In the genomic region with DNA sequence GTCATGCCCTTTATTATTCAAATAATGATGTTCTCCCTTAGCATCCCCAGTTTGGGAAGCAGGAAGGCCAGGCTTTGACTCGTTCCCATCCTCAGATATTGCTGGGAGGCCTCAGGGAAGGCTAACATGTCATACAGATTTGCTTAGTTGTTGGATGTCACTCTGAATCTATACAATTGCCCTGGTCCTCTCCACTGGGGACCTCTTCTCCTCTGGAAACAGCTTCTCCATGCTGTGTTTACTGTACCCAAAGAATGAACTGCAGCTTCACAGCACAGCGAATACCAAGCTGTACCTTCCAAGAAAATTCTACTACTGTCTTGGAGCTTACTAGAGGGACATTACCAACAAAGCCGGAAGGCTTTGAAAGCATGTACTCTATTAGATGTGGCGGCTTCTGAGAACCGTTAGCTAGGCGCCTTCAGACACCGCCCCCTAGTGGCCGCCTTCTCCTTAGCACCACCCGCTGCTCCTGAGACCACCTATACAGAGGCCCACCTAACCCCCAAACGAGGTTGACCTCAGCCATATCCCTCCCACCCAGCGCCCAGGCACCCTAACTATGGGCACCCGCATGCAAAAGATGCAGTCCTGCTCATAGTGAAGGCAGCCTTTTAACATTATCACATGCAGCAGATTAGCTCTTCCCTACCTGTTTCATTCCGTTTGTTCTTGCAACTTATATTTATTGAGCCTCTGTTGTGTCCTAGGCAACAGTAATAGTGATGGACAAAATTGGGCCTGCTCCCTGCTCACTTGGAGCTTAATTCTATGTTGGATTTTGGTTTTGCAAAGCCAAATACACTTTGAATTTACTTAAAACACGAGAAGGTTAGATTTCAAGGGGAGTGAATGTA, we compare ENCODE assay signal across 8 cellular contexts. TPM values are rescaled to one million over a fixed set of nuclear protein-coding genes. Genes with fewer than 3 reads are reported as not detected.
DNase-seq lines count a peak whose midpoint lies in the region; ATAC-seq and TF ChIP-seq lines count a peak whose summit lies in the region.

No MANE protein-coding gene starts in this region.

- no peaks in the 10 kb centered on the region for H3K4me1 ChIP-seq in RWPE2 (ENCODE audit: insufficient read depth, poor library complexity, severe bottlenecking)
- no peaks in the 10 kb centered on the region for H3K4me1 ChIP-seq in foreskin keratinocyte

- H3K27ac ChIP-seq in RWPE2 (ENCODE audit: poor library complexity, severe bottlenecking), result no peak overlapping the region
- no peak overlapping the region for H3K27ac ChIP-seq in foreskin keratinocyte

- no peak overlapping the region for H3K4me3 ChIP-seq in RWPE2 (ENCODE audit: severe bottlenecking)

- no peaks in the 10 kb centered on the region for H3K27me3 Mint-ChIP-seq in activated T-cell treated with anti-CD3 and anti-CD28 coated beads, Interleukin-2, amount 50 U/mL, for 24 hours

- H3K36me3 Mint-ChIP-seq in activated T-cell treated with anti-CD3 and anti-CD28 coated beads, Interleukin-2, amount 50 U/mL, for 24 hours (ENCODE audit: low read depth), result peaks cover 90% of the 10 kb centered on the region

- TF ChIP-seq CTCF in RWPE2 (IDR thresholded peaks at IDR 0.05; ENCODE audit: poor library complexity, severe bottlenecking) (peak; percentile 94), foreskin keratinocyte (conservative IDR thresholded peaks at IDR 0.05) (peak; percentile 67)

- H3K27ac Mint-ChIP-seq in activated T-cell treated with anti-CD3 and anti-CD28 coated beads, Interleukin-2, amount 50 U/mL, for 24 hours, result no peak overlapping the region

- H3K4me1 Mint-ChIP-seq in activated T-cell treated with anti-CD3 and anti-CD28 coated beads, Interleukin-2, amount 50 U/mL, for 24 hours (ENCODE audit: low read depth), result no peaks in the 10 kb centered on the region

- no peak overlapping the region for H3K4me3 Mint-ChIP-seq in activated T-cell treated with anti-CD3 and anti-CD28 coated beads, Interleukin-2, amount 50 U/mL, for 24 hours

- H3K9me3 Mint-ChIP-seq in activated T-cell treated with anti-CD3 and anti-CD28 coated beads, Interleukin-2, amount 50 U/mL, for 24 hours, result no peaks in the 10 kb centered on the region

- H3K36me3 ChIP-seq in RWPE2 (ENCODE audit: low read depth), result no peaks in the 10 kb centered on the region

- DNase-seq in activated T-cell treated with anti-CD3 and anti-CD28 coated beads, Interleukin-2, amount 50 U/mL, for 48 hours, result peak; percentile 37 to 44
- no peak for DNase-seq in activated T-cell treated with anti-CD3 and anti-CD28 coated beads, Interleukin-2, amount 50 U/mL, for 24 hours
- no peak for DNase-seq in RWPE2 (ENCODE audit: low spot score)
- DNase-seq in foreskin keratinocyte, result peak in 1 of 2 donors; percentile 24
- peak; percentile 77 for DNase-seq in retina

- H3K27me3 ChIP-seq in RWPE2 (ENCODE audit: insufficient read depth, poor library complexity, severe bottlenecking) (peaks cover 6% of the 10 kb centered on the region), foreskin keratinocyte (peaks cover 15% of the 10 kb centered on the region)

- peak; percentile 70 for ATAC-seq in RWPE2 (ENCODE audit: low read depth)
- peak; percentile 65 for ATAC-seq in foreskin keratinocyte
- ATAC-seq in GM18909 (IDR thresholded peaks at IDR 0.05; ENCODE audit: poor library complexity, unreplicated experiment), result no peak
- ATAC-seq in GM19467 (IDR thresholded peaks at IDR 0.05; ENCODE audit: unreplicated experiment), result no peak
- no peak for ATAC-seq in HG03135 (IDR thresholded peaks at IDR 0.05; ENCODE audit: unreplicated experiment)

- H3K9me3 ChIP-seq in RWPE2 (ENCODE audit: severe bottlenecking), result no peaks in the 10 kb centered on the region

RNA-seq across cellular contexts. Expression of a gene that starts 34.9 kb away (rescaled TPM):
- not detected in 2 replicates for total RNA-seq in foreskin keratinocyte
- not detected in 2 replicates for polyA plus RNA-seq in foreskin keratinocyte

Comparison
In these comparisons a context has a peak if more than half of its experiments do, and no peak if none do; other contexts are left out.
1. DNase-seq: peak in activated T-cell treated with anti-CD3 and anti-CD28 coated beads, Interleukin-2, amount 50 U/mL, for 48 hours (2 of 2) and retina (single experiment); none in activated T-cell treated with anti-CD3 and anti-CD28 coated beads, Interleukin-2, amount 50 U/mL, for 24 hours (single experiment) and RWPE2 (single experiment).
2. ATAC-seq: peak in RWPE2 (single experiment) and foreskin keratinocyte (single experiment); none in GM18909 (single experiment), GM19467 (single experiment) and HG03135 (single experiment).